In genomic region chr1:9201421-9202239, GRCh38 we compare ENCODE assay signal across 8 cellular contexts.
DNase-seq lines count a peak whose midpoint lies in the region; ATAC-seq lines count a peak whose summit lies in the region.

No MANE protein-coding gene starts in this region.

- no peak overlapping the region for H3K27ac Mint-ChIP-seq in activated naive CD8-positive, alpha-beta T cell treated with anti-CD3 and anti-CD28 coated beads, Interleukin-2, amount 50 U/mL, for 24 hours

- H3K27ac ChIP-seq in iPS-20b (ENCODE audit: low read length) = no peak overlapping the region
- no peak overlapping the region for H3K27ac ChIP-seq in stomach smooth muscle (ENCODE audit: low read length)

- no peaks in the 10 kb centered on the region for H3K36me3 Mint-ChIP-seq in activated naive CD8-positive, alpha-beta T cell treated with anti-CD3 and anti-CD28 coated beads, Interleukin-2, amount 50 U/mL, for 24 hours (ENCODE audit: low read depth)

- H3K27me3 ChIP-seq in iPS-20b (ENCODE audit: insufficient read depth, low read length) (peaks cover 81% of the 10 kb centered on the region), stomach smooth muscle (ENCODE audit: control insufficient read depth in 1 of 2, insufficient read depth in 2 of 2, low read length in 2 of 2) (peaks cover 36 to 53% of the 10 kb centered on the region in 2 donors)

- H3K9ac ChIP-seq in iPS-20b (ENCODE audit: low read depth, low read length) = no peak overlapping the region
- H3K9ac ChIP-seq in stomach smooth muscle (ENCODE audit: low read length in 2 of 2) = no peak overlapping the region

- peak overlapping the region; percentile 69 for H3K4me3 ChIP-seq in iPS-20b (ENCODE audit: low read length)
- peak overlapping the region; percentile 65 to 73 for H3K4me3 ChIP-seq in stomach smooth muscle (ENCODE audit: low read length in 2 of 2)

- peak overlapping the region; percentile 36 for H3K4me3 Mint-ChIP-seq in activated naive CD8-positive, alpha-beta T cell treated with anti-CD3 and anti-CD28 coated beads, Interleukin-2, amount 50 U/mL, for 24 hours

- ATAC-seq in activated naive CD8-positive, alpha-beta T cell treated with anti-CD3 and anti-CD28 coated beads, Interleukin-2, amount 50 U/mL, for 24 hours = no peak
- no peak for ATAC-seq in HG03175 (IDR thresholded peaks at IDR 0.05; ENCODE audit: unreplicated experiment)

- in situ Hi-C loops in ACHN (cut with HindIII; ENCODE audit: low pct_ligation_motif_present, low pct_unique_long_range_greater_than_20kb, low sequenced_read_pairs) = no loop called here

- H3K9me3 Mint-ChIP-seq in activated naive CD8-positive, alpha-beta T cell treated with anti-CD3 and anti-CD28 coated beads, Interleukin-2, amount 50 U/mL, for 24 hours = no peaks in the 10 kb centered on the region

- H3K4me1 ChIP-seq in iPS-20b (ENCODE audit: insufficient read depth, low read length) (peaks cover 7% of the 10 kb centered on the region; the same call in 1 of the 2 replicates), stomach smooth muscle (ENCODE audit: control insufficient read depth, insufficient read depth, low read length) (peaks cover 28% of the 10 kb centered on the region)

- H3K9me3 ChIP-seq in iPS-20b (ENCODE audit: insufficient read depth, low read depth, low read length) (no peaks in the 10 kb centered on the region), stomach smooth muscle (ENCODE audit: control insufficient read depth in 2 of 2, low read length in 2 of 2) (no peaks in the 10 kb centered on the region)

- H3K36me3 ChIP-seq in iPS-20b (ENCODE audit: insufficient read depth, low read depth, low read length) = no peaks in the 10 kb centered on the region
- no peaks in the 10 kb centered on the region for H3K36me3 ChIP-seq in stomach smooth muscle (ENCODE audit: control insufficient read depth in 2 of 2, insufficient read depth in 2 of 2, low read length in 2 of 2)

- peak; percentile 35 for DNase-seq in ACHN
- DNase-seq in HCEC 1CT = peak; percentile 65
- no peak for DNase-seq in activated naive CD8-positive, alpha-beta T cell treated with anti-CD3 and anti-CD28 coated beads, Interleukin-2, amount 50 U/mL, for 24 hours
- no peak for DNase-seq in cortex of kidney (lab: John Stamatoyannopoulos, UW)
- no peak for DNase-seq in cerebellar cortex (ENCODE audit: low spot score)

- peaks cover 65% of the 10 kb centered on the region for H3K4me1 Mint-ChIP-seq in activated naive CD8-positive, alpha-beta T cell treated with anti-CD3 and anti-CD28 coated beads, Interleukin-2, amount 50 U/mL, for 24 hours

- peaks cover 88% of the 10 kb centered on the region for H3K27me3 Mint-ChIP-seq in activated naive CD8-positive, alpha-beta T cell treated with anti-CD3 and anti-CD28 coated beads, Interleukin-2, amount 50 U/mL, for 24 hours

Comparison
In these comparisons a context has a peak if more than half of its experiments do, and no peak if none do; other contexts are left out.
1. DNase-seq: peak in ACHN (single experiment) and HCEC 1CT (single experiment); none in activated naive CD8-positive, alpha-beta T cell treated with anti-CD3 and anti-CD28 coated beads, Interleukin-2, amount 50 U/mL, for 24 hours (single experiment), cortex of kidney (single experiment) and cerebellar cortex (single experiment).